Comparison of ENCODE assay signal across 14 cellular contexts in genomic region chr5:9381464-9381863, GRCh38.
DNase-seq lines count a peak whose midpoint lies in the region; ATAC-seq and TF ChIP-seq lines count a peak whose summit lies in the region.
"Had no signal": no experiment of that assay in that cellular context is flagged by ENCODE, and none has a peak within 500 bp of the region (broad histone marks: within the 10 kb centered on the region; RNA-seq: fewer than 3 reads in every experiment).

No MANE protein-coding gene starts in this region.

- DNase-seq in GM20000 (ENCODE audit: low spot score) = peak; percentile 45
- DNase-seq in stimulated activated CD4-positive, alpha-beta T cell treated with anti-CD3 and anti-CD28 coated beads, Interleukin-2, amount 100 ng/mL, for 48 hours = no peak
- no peak for DNase-seq in NCI-H2029 (lab: John Stamatoyannopoulos, UW)
- no peak for DNase-seq in stimulated activated naive B cell treated with anti-CD40 and anti-IgM and Interleukin-4, amounts not matched to agents 10 μg/mL and 1 μg/mL and 100 μg/mL, for 72 hours
- no peak for DNase-seq in hypothalamus (lab: John Stamatoyannopoulos, UW)
- DNase-seq: activated CD4-positive, alpha-beta T cell treated with anti-CD3 and anti-CD28 coated beads for 1 hour; activated T-cell treated with anti-CD3 and anti-CD28 coated beads, Interleukin-2, amount 50 U/mL, for 1 hour; amniotic stem cell; colonic mucosa; NCI-H226 had no signal

- no peak overlapping the region for H3K27ac Mint-ChIP-seq in stimulated activated naive B cell treated with anti-CD40 and anti-IgM and Interleukin-4, amounts not matched to agents 10 μg/mL and 1 μg/mL and 100 μg/mL, for 72 hours

- no peaks in the 10 kb centered on the region for H3K36me3 Mint-ChIP-seq in stimulated activated naive B cell treated with anti-CD40 and anti-IgM and Interleukin-4, amounts not matched to agents 10 μg/mL and 1 μg/mL and 100 μg/mL, for 72 hours

- TF ChIP-seq CTCF in GM20000 (IDR thresholded peaks at IDR 0.05; ENCODE audit: extremely low read depth, missing control alignments) = no peak

- ATAC-seq in GM18519 (IDR thresholded peaks at IDR 0.05; ENCODE audit: low FRiP score, unreplicated experiment) (peak; percentile 94), HG02885 (IDR thresholded peaks at IDR 0.05; ENCODE audit: poor library complexity, unreplicated experiment) (peak; percentile 95), HG03521 (IDR thresholded peaks at IDR 0.05; ENCODE audit: unreplicated experiment) (peak; percentile 76)
- no peak for ATAC-seq in stimulated activated naive B cell treated with anti-CD40 and anti-IgM and Interleukin-4, amounts not matched to agents 10 μg/mL and 1 μg/mL and 100 μg/mL, for 72 hours (replicated peaks)
- ATAC-seq: Panc1 had no signal

- H3K4me1 Mint-ChIP-seq in stimulated activated naive B cell treated with anti-CD40 and anti-IgM and Interleukin-4, amounts not matched to agents 10 μg/mL and 1 μg/mL and 100 μg/mL, for 72 hours = no peaks in the 10 kb centered on the region

- H3K4me3 Mint-ChIP-seq in stimulated activated naive B cell treated with anti-CD40 and anti-IgM and Interleukin-4, amounts not matched to agents 10 μg/mL and 1 μg/mL and 100 μg/mL, for 72 hours = no peak overlapping the region

- peaks cover 0 to 1% of the 10 kb centered on the region in 2 donors for H3K9me3 Mint-ChIP-seq in stimulated activated naive B cell treated with anti-CD40 and anti-IgM and Interleukin-4, amounts not matched to agents 10 μg/mL and 1 μg/mL and 100 μg/mL, for 72 hours

- H3K27me3 Mint-ChIP-seq in stimulated activated naive B cell treated with anti-CD40 and anti-IgM and Interleukin-4, amounts not matched to agents 10 μg/mL and 1 μg/mL and 100 μg/mL, for 72 hours = no peaks in the 10 kb centered on the region

Comparison
In these comparisons a context has a peak if more than half of its experiments do, and no peak if none do; other contexts are left out.
1. ATAC-seq: peak in GM18519 (single experiment), HG02885 (single experiment) and HG03521 (single experiment); none in stimulated activated naive B cell treated with anti-CD40 and anti-IgM and Interleukin-4, amounts not matched to agents 10 μg/mL and 1 μg/mL and 100 μg/mL, for 72 hours (0 of 2).